In genomic region chr4:85024671-85025070, GRCh38 we compare ENCODE assay signal across 19 cellular contexts. TPM values are rescaled to one million over a fixed set of nuclear protein-coding genes. Genes with fewer than 3 reads are reported as not detected.
A peak's percentile ranks its signal among the peaks of the same experiment; 100 is the strongest.
DNase-seq lines count a peak whose midpoint lies in the region; ATAC-seq and TF ChIP-seq lines count a peak whose summit lies in the region.
"Had no signal": no experiment of that assay in that cellular context is flagged by ENCODE, and none has a peak within 500 bp of the region (broad histone marks: within the 10 kb centered on the region; RNA-seq: fewer than 3 reads in every experiment).

No MANE protein-coding gene starts in this region.

- no peaks in the 10 kb centered on the region for H3K27me3 Mint-ChIP-seq in activated CD4-positive, alpha-beta T cell treated with anti-CD3 and anti-CD28 coated beads, Interleukin-2, amount 10 ng/mL, durations not matched to agents 24 days and 14 days

- TF ChIP-seq CTCF in fibroblast of mammary gland (conservative IDR thresholded peaks at IDR 0.05; ENCODE audit: control insufficient read depth, insufficient read depth, low read depth, low read length) (no peak), lower lobe of right lung (IDR thresholded peaks at IDR 0.05) (no peak)

- H3K9me3 Mint-ChIP-seq in activated CD4-positive, alpha-beta T cell treated with anti-CD3 and anti-CD28 coated beads, Interleukin-2, amount 10 ng/mL, durations not matched to agents 24 days and 14 days, result peaks cover 3% of the 10 kb centered on the region
- H3K9me3 Mint-ChIP-seq: HFFc6 had no signal

- ATAC-seq in lower lobe of right lung, result no peak
- ATAC-seq: CD8-positive, alpha-beta T cell; GM12878; HCT116 had no signal

- H3K9me3 ChIP-seq in MG63 (no peaks in the 10 kb centered on the region), lower lobe of right lung (no peaks in the 10 kb centered on the region)

- no peaks in the 10 kb centered on the region for H3K4me1 Mint-ChIP-seq in activated CD4-positive, alpha-beta T cell treated with anti-CD3 and anti-CD28 coated beads, Interleukin-2, amount 10 ng/mL, durations not matched to agents 24 days and 14 days
- H3K4me1 Mint-ChIP-seq: B cell had no signal

- no peaks in the 10 kb centered on the region for H3K27me3 ChIP-seq in MG63
- no peaks in the 10 kb centered on the region for H3K27me3 ChIP-seq in lower lobe of right lung (ENCODE audit: low read depth)
- H3K27me3 ChIP-seq: BLaER1 treated with 17β-estradiol and CSF1 and Interleukin-3, amounts not matched to agents 10 nM and 100 nM had no signal

- no peaks in the 10 kb centered on the region for H3K4me1 ChIP-seq in lower lobe of right lung
- H3K4me1 ChIP-seq: BLaER1 treated with 17β-estradiol and CSF1 and Interleukin-3, amounts not matched to agents 10 nM and 100 nM had no signal

- DNase-seq in Ammon's horn (ENCODE audit: low spot score) (peak; percentile 58), MG63 (peak; percentile 45), fibroblast of mammary gland (ENCODE audit: low read depth) (peak; percentile 79), SIG-M5 treated with dmso at 0.1 percent for 504 hours (lab: John Stamatoyannopoulos, UW; ENCODE audit: unreplicated experiment) (no peak), lower lobe of right lung (no peak)
- no peak for DNase-seq in activated CD4-positive, alpha-beta T cell treated with anti-CD3 and anti-CD28 coated beads, Interleukin-2, amount 10 ng/mL, durations not matched to agents 24 days and 14 days
- DNase-seq: ACHN; Calu3; CD8-positive, alpha-beta T cell; DMS79 treated with DMSO at 0.1 percent for 48 hours; GF-D8; GOT3; H7; HFFc6 had no signal

- intact Hi-C loops in lower lobe of right lung (cut with DNase I), result no loop called here
- intact Hi-C loops in activated CD4-positive, alpha-beta T cell treated with anti-CD3 and anti-CD28 coated beads, Interleukin-2, amount 10 ng/mL, durations not matched to agents 24 days and 14 days (cut with micrococcal nuclease), result no loop called here

- no peaks in the 10 kb centered on the region for H3K36me3 Mint-ChIP-seq in activated CD4-positive, alpha-beta T cell treated with anti-CD3 and anti-CD28 coated beads, Interleukin-2, amount 10 ng/mL, durations not matched to agents 24 days and 14 days (ENCODE audit: low read depth)
- H3K36me3 Mint-ChIP-seq: CD8-positive, alpha-beta T cell had no signal

- no peaks in the 10 kb centered on the region for H3K36me3 ChIP-seq in MG63
- H3K36me3 ChIP-seq in lower lobe of right lung, result no peaks in the 10 kb centered on the region
- H3K36me3 ChIP-seq: BLaER1 treated with 17β-estradiol and CSF1 and Interleukin-3, amounts not matched to agents 10 nM and 100 nM had no signal

- H3K27ac ChIP-seq in lower lobe of right lung, result no peak overlapping the region
- H3K27ac ChIP-seq: BLaER1 treated with 17β-estradiol and CSF1 and Interleukin-3, amounts not matched to agents 10 nM and 100 nM; HL-60 had no signal

- no peak overlapping the region for H3K27ac Mint-ChIP-seq in activated CD4-positive, alpha-beta T cell treated with anti-CD3 and anti-CD28 coated beads, Interleukin-2, amount 10 ng/mL, durations not matched to agents 24 days and 14 days
- H3K27ac Mint-ChIP-seq: B cell; CD8-positive, alpha-beta T cell; HFFc6 had no signal

- H3K4me3 ChIP-seq in MG63 (no peak overlapping the region), fibroblast of mammary gland (ENCODE audit: control insufficient read depth, low read depth, low read length) (no peak overlapping the region), lower lobe of right lung (no peak overlapping the region)
- H3K4me3 ChIP-seq: BLaER1 treated with 17β-estradiol and CSF1 and Interleukin-3, amounts not matched to agents 10 nM and 100 nM; GM12878 had no signal

- H3K4me3 Mint-ChIP-seq in activated CD4-positive, alpha-beta T cell treated with anti-CD3 and anti-CD28 coated beads, Interleukin-2, amount 10 ng/mL, durations not matched to agents 24 days and 14 days, result no peak overlapping the region
- H3K4me3 Mint-ChIP-seq: B cell; CD8-positive, alpha-beta T cell; HFFc6 had no signal

RNA-seq across cellular contexts. Expression of gene WDFY3, which starts 58.2 kb away (rescaled TPM):
- 3.8 and 5.2 TPM in 2 replicates for total RNA-seq in MG63 (2014; rRNA removed; shearing (Covaris generic); ENCODE audit: low replicate concordance)
- 125 TPM for total RNA-seq in lower lobe of right lung
- 0.59 and 0.75 TPM in 2 replicates for total RNA-seq in activated CD4-positive, alpha-beta T cell treated with anti-CD3 and anti-CD28 coated beads, Interleukin-2, amount 10 ng/mL, durations not matched to agents 24 days and 14 days
- total RNA-seq: CD8-positive, alpha-beta T cell had no signal

Comparison
In these comparisons a context has a peak if more than half of its experiments do, and no peak if none do; other contexts are left out.
1. DNase-seq: peak in Ammon's horn (single experiment), MG63 (single experiment) and fibroblast of mammary gland (single experiment); none in SIG-M5 treated with dmso at 0.1 percent for 504 hours (single experiment), lower lobe of right lung (single experiment) and activated CD4-positive, alpha-beta T cell treated with anti-CD3 and anti-CD28 coated beads, Interleukin-2, amount 10 ng/mL, durations not matched to agents 24 days and 14 days (single experiment).
2. RNA of gene WDFY3, which starts 58.2 kb away (total RNA-seq): 125 TPM in lower lobe of right lung (single experiment); 3.8 to 5.2 TPM in MG63 and 0.59 to 0.75 TPM in activated CD4-positive, alpha-beta T cell treated with anti-CD3 and anti-CD28 coated beads, Interleukin-2, amount 10 ng/mL, durations not matched to agents 24 days and 14 days; every median in the first group is over 10 times any median in the second.